Comparison of ENCODE assay signal across 17 cellular contexts in the genomic region with DNA sequence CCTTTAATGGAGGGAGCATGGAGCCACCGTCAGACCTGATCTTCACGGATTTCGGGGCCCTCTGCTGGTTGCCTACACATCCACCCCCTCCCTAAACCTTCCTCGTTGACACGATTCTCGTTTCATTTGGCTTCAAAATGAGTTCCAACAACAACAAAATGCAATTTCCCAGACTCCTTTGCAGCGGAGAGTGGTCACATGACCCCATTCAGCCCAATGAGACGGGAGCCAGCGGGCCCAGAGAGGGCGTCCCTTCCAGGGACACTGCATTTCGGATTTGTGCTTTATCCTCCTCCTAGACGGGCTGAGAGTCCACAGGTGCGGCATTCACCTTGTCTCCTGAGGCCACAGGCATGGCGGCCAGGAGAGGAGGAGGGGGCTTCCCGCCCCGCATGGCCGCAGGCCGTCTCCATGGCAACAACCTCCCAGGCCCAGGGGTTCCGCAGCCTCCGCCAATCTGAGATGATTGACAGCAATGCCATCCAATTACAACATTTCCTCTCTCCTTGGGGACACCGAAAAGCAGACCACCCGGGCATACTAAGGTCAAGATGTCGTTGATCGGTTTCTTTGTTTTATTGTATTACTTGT.
DNase-seq lines count a peak whose midpoint lies in the region; ATAC-seq, FAIRE-seq and TF ChIP-seq lines count a peak whose summit lies in the region.
"Had no signal": no experiment of that assay in that cellular context is flagged by ENCODE, and none has a peak within 500 bp of the region (broad histone marks: within the 10 kb centered on the region; RNA-seq: fewer than 3 reads in every experiment).

No MANE protein-coding gene starts in this region.

- ATAC-seq in GM12878 (no peak), HG02610 (IDR thresholded peaks at IDR 0.05; ENCODE audit: unreplicated experiment) (no peak), GM21367 (IDR thresholded peaks at IDR 0.05; ENCODE audit: unreplicated experiment) (no peak)
- no peak for ATAC-seq in natural killer cell treated with Interleukin-12 subunit alpha and Interleukin-12 subunit beta and Interleukin-15 and Interleukin-18, amount 100 ng/mL, for 72 hours
- ATAC-seq: activated naive CD4-positive, alpha-beta T cell treated with anti-CD3 and anti-CD28 coated beads, Interleukin-2, amount 50 U/mL, for 72 hours had no signal

- intact Hi-C loops in GM12878 (cut with micrococcal nuclease; ENCODE audit: unreplicated experiment): no loop called here

- H3K27me3 ChIP-seq in GM12878 (replicated peaks in 1 of 2; ENCODE audit: control insufficient read depth in 2 of 2, insufficient read depth in 2 of 2, low read length in 1 of 2) (no peaks in the 10 kb centered on the region), mesendoderm (ENCODE audit: insufficient read depth, low read length, poor library complexity) (no peaks in the 10 kb centered on the region)

- SMC1A ChIA-PET in GM12878 (lab: Charles Lee; ENCODE audit: uncharacterized antibody, unreplicated experiment): no interaction called here

- H4K20me1 ChIP-seq in GM12878 (ENCODE audit: control insufficient read depth, insufficient read depth): no peaks in the 10 kb centered on the region

- H2BK5ac ChIP-seq in mesendoderm (ENCODE audit: low read length): no peak overlapping the region

- no peak overlapping the region for H3K4me3 Mint-ChIP-seq in natural killer cell treated with Interleukin-12 subunit alpha and Interleukin-12 subunit beta and Interleukin-15 and Interleukin-18, amount 100 ng/mL, for 72 hours
- H3K4me3 Mint-ChIP-seq: CD4-positive, alpha-beta T cell; memory B cell had no signal

- H3K23ac ChIP-seq in mesendoderm (ENCODE audit: low read length): no peak overlapping the region

- H3K27ac ChIP-seq in GM12878 (ENCODE audit: control insufficient read depth, insufficient read depth) (no peak overlapping the region), mesendoderm (ENCODE audit: low read depth, low read length) (no peak overlapping the region)
- H3K27ac ChIP-seq: epithelial cell of prostate, spleen had no signal

- no peak for TF ChIP-seq CTCF in GM12878 (IDR thresholded peaks at IDR 0.05 in 2 of 3, conservative IDR thresholded peaks at IDR 0.05 in 1 of 3; ENCODE audit: control insufficient read depth in 2 of 3, extremely low read depth in 1 of 3, insufficient read depth in 1 of 3, low read depth in 3 of 3, low read length in 3 of 3)

- CTCF ChIA-PET in GM12878 (lab: Yijun Ruan, JAX): no interaction called here

- no peaks in the 10 kb centered on the region for H3K9me3 ChIP-seq in GM12878 (replicated peaks; ENCODE audit: control insufficient read depth, insufficient read depth, low read length)

- H3K79me2 ChIP-seq in GM12878 (ENCODE audit: control insufficient read depth, insufficient read depth, low read length) (no peaks in the 10 kb centered on the region), mesendoderm (ENCODE audit: control insufficient read depth, insufficient read depth, low read length) (no peaks in the 10 kb centered on the region)

- no peak overlapping the region for H2AFZ ChIP-seq in GM12878 (ENCODE audit: control insufficient read depth, low read depth, low read length)

- H4K5ac ChIP-seq in mesendoderm (ENCODE audit: low read length): no peak overlapping the region

- H3K36me3 ChIP-seq in GM12878 (ENCODE audit: control insufficient read depth in 2 of 2, insufficient read depth in 2 of 2, low read length in 1 of 2): no peaks in the 10 kb centered on the region
- no peaks in the 10 kb centered on the region for H3K36me3 ChIP-seq in mesendoderm (ENCODE audit: control insufficient read depth, insufficient read depth, low read length)
- H3K36me3 ChIP-seq: spleen had no signal

- TF ChIP-seq POLR2A in GM12878 (IDR thresholded peaks at IDR 0.05; ENCODE audit: low read depth, low read length): no peak

- TF ChIP-seq EP300 in GM12878 (IDR thresholded peaks at IDR 0.05; ENCODE audit: borderline replicate concordance in 1 of 2, control insufficient read depth in 1 of 2, low read depth in 2 of 2, low read length in 2 of 2): no peak

- DNase-seq in EH (ENCODE audit: low read depth): peak; percentile 15
- no peak for DNase-seq in HTR-8/SVneo (ENCODE audit: insufficient read length, low spot score)
- DNase-seq in GM12878 (ENCODE audit: low read depth, low spot score): no peak
- DNase-seq in mesendoderm: peak; percentile 70
- no peak for DNase-seq in activated naive CD4-positive, alpha-beta T cell treated with anti-CD3 and anti-CD28 coated beads, Interleukin-2, amount 50 U/mL, for 16 hours
- no peak for DNase-seq in natural killer cell treated with Interleukin-12 subunit alpha and Interleukin-12 subunit beta and Interleukin-15 and Interleukin-18, amount 100 ng/mL, for 72 hours (ENCODE audit: low spot score)
- DNase-seq: activated CD8-positive, alpha-beta memory T cell treated with anti-CD3 and anti-CD28 coated beads for 24 hours; CD4-positive, alpha-beta T cell; NCI-H774; nucleus accumbens; SIG-M5; spleen had no signal

- no peak overlapping the region for H3K18ac ChIP-seq in mesendoderm (ENCODE audit: low read length)

- RAD21 ChIA-PET in GM12878 (lab: Charles Lee; ENCODE audit: unreplicated experiment): no interaction called here

- WGBS in GM12878 (ENCODE audit: insufficient coverage, insufficient replicate concordance, low lambda C conversion rate, missing lambda C conversion rate): 74% methylated on average over 23 of the region's 24 CpGs
- no CpG with 5 or more reads among the region's 24 CpGs for WGBS in mesendoderm (ENCODE audit: extremely low coverage, insufficient coverage, low lambda C conversion rate)

- no peak overlapping the region for H3K9ac ChIP-seq in GM12878 (ENCODE audit: control insufficient read depth, insufficient read depth, low read length)
- no peak overlapping the region for H3K9ac ChIP-seq in mesendoderm (ENCODE audit: low read length)

- no TSS peak for BruUV-seq in GM12878 (replicated peaks; lab: Mats Ljungman, UMichigan)

- no peak overlapping the region for H3K56ac ChIP-seq in mesendoderm (ENCODE audit: low read length)

- H3K4me1 ChIP-seq in GM12878 (ENCODE audit: control insufficient read depth, insufficient read depth, low read length): no peaks in the 10 kb centered on the region
- no peaks in the 10 kb centered on the region for H3K4me1 ChIP-seq in mesendoderm (ENCODE audit: control insufficient read depth, low read depth, low read length)

- no peaks in the 10 kb centered on the region for H3K36me3 Mint-ChIP-seq in natural killer cell treated with Interleukin-12 subunit alpha and Interleukin-12 subunit beta and Interleukin-15 and Interleukin-18, amount 100 ng/mL, for 72 hours

- no peak overlapping the region for H2AK5ac ChIP-seq in mesendoderm (ENCODE audit: low read length)

- H3K4me1 Mint-ChIP-seq in natural killer cell treated with Interleukin-12 subunit alpha and Interleukin-12 subunit beta and Interleukin-15 and Interleukin-18, amount 100 ng/mL, for 72 hours (ENCODE audit: low read depth in 2 of 2): peaks cover 0 to 2% of the 10 kb centered on the region in 2 donors

- in situ Hi-C loops in GM12878 (cut with MboI): no loop called here

- POLR2A ChIA-PET in GM12878 (lab: Charles Lee): no interaction called here

- FAIRE-seq in HTR-8/SVneo (lab: Jason Lieb, UNC): peak; percentile 36
- FAIRE-seq in GM12878 (lab: Jason Lieb, UNC): no peak

- H2BK15ac ChIP-seq in mesendoderm (replicated peaks; ENCODE audit: low read depth): no peak overlapping the region

- no peaks in the 10 kb centered on the region for H3K79me1 ChIP-seq in mesendoderm (ENCODE audit: low read length)

- H3K9me3 Mint-ChIP-seq in natural killer cell treated with Interleukin-12 subunit alpha and Interleukin-12 subunit beta and Interleukin-15 and Interleukin-18, amount 100 ng/mL, for 72 hours: no peaks in the 10 kb centered on the region
- H3K9me3 Mint-ChIP-seq: CD4-positive, alpha-beta T cell had no signal

- peaks cover 16 to 28% of the 10 kb centered on the region in 2 donors for H3K27me3 Mint-ChIP-seq in natural killer cell treated with Interleukin-12 subunit alpha and Interleukin-12 subunit beta and Interleukin-15 and Interleukin-18, amount 100 ng/mL, for 72 hours

- H3K4me2 ChIP-seq in GM12878 (ENCODE audit: control insufficient read depth, insufficient read depth): no peak overlapping the region
- H3K4me2 ChIP-seq in mesendoderm (ENCODE audit: low read length): no peak overlapping the region

- no peak overlapping the region for H2BK120ac ChIP-seq in mesendoderm (ENCODE audit: low read depth, low read length)

- H3K27ac Mint-ChIP-seq in natural killer cell treated with Interleukin-12 subunit alpha and Interleukin-12 subunit beta and Interleukin-15 and Interleukin-18, amount 100 ng/mL, for 72 hours: no peak overlapping the region
- H3K27ac Mint-ChIP-seq: activated naive CD4-positive, alpha-beta T cell treated with anti-CD3 and anti-CD28 coated beads, Interleukin-2, amount 50 U/mL, for 72 hours; CD4-positive, alpha-beta T cell; memory B cell had no signal

- no peak overlapping the region for H4K8ac ChIP-seq in mesendoderm (ENCODE audit: low read depth, low read length)

- no peak overlapping the region for H3K4ac ChIP-seq in mesendoderm (ENCODE audit: low read depth, low read length)

- no peak for TF ChIP-seq RAD21 in GM12878 (IDR thresholded peaks at IDR 0.05; ENCODE audit: insufficient read depth, low read depth, low read length)

- H3K4me3 ChIP-seq in GM12878: no peak overlapping the region
- no peak overlapping the region for H3K4me3 ChIP-seq in mesendoderm (ENCODE audit: low read length)
- H3K4me3 ChIP-seq: spleen had no signal

TF ChIP-seq in GM12878, 131 proteins besides CTCF, POLR2A, EP300 and RAD21 (continues in another document):
- TF ChIP-seq, protein P1, sequence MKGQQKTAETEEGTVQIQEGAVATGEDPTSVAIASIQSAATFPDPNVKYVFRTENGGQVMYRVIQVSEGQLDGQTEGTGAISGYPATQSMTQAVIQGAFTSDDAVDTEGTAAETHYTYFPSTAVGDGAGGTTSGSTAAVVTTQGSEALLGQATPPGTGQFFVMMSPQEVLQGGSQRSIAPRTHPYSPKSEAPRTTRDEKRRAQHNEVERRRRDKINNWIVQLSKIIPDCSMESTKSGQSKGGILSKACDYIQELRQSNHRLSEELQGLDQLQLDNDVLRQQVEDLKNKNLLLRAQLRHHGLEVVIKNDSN (IDR thresholded peaks at IDR 0.05; ENCODE audit: borderline replicate concordance, extremely low read length, insufficient read depth, low read depth, low read length): peak; percentile 6
- TF ChIP-seq, protein P2, sequence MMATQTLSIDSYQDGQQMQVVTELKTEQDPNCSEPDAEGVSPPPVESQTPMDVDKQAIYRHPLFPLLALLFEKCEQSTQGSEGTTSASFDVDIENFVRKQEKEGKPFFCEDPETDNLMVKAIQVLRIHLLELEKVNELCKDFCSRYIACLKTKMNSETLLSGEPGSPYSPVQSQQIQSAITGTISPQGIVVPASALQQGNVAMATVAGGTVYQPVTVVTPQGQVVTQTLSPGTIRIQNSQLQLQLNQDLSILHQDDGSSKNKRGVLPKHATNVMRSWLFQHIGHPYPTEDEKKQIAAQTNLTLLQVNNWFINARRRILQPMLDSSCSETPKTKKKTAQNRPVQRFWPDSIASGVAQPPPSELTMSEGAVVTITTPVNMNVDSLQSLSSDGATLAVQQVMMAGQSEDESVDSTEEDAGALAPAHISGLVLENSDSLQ (IDR thresholded peaks at IDR 0.05): 0 out of 2 replicates have a peak, but pooled peaks have one; percentile 32
- no peak for TF ChIP-seq NR2C2 (IDR thresholded peaks at IDR 0.05; ENCODE audit: borderline replicate concordance, control insufficient read depth, insufficient read length, low read depth)

Comparison
In these comparisons a context has a peak if more than half of its experiments do, and no peak if none do; other contexts are left out.
1. DNase-seq: peak in EH (single experiment) and mesendoderm (single experiment); none in HTR-8/SVneo (single experiment), GM12878 (single experiment), activated naive CD4-positive, alpha-beta T cell treated with anti-CD3 and anti-CD28 coated beads, Interleukin-2, amount 50 U/mL, for 16 hours (single experiment) and natural killer cell treated with Interleukin-12 subunit alpha and Interleukin-12 subunit beta and Interleukin-15 and Interleukin-18, amount 100 ng/mL, for 72 hours (single experiment).